In genomic region chr9:124218438-124219289, GRCh38 we compare ENCODE assay signal across 8 cellular contexts. TPM values are rescaled to one million over a fixed set of nuclear protein-coding genes. Genes with fewer than 3 reads are reported as not detected.
A peak's percentile ranks its signal among the peaks of the same experiment; 100 is the strongest.
DNase-seq lines count a peak whose midpoint lies in the region; ATAC-seq, FAIRE-seq and TF ChIP-seq lines count a peak whose summit lies in the region.

No MANE protein-coding gene starts in this region.

- CTCF ChIA-PET in A549 (lab: Yijun Ruan, JAX) = interaction anchor here (1.3 to 1.7 kb wide), 3 partner anchors 9 to 91 kb away, joined by 3 to 4 read pairs (median 4); no protein-coding TSS in a partner anchor

- in situ Hi-C loops in astrocyte of the cerebellum (cut with HindIII; ENCODE audit: low sequenced_read_pairs) = no loop called here

- intact Hi-C loops in lower leg skin (cut with DNase I; ENCODE audit: low total_unique reads) (no loop called here), ovary (cut with DNase I) (no loop called here)

- TF ChIP-seq RAD21 in A549 (conservative IDR thresholded peaks at IDR 0.05 in 1 of 2, IDR thresholded peaks at IDR 0.05 in 1 of 2) = no peak

- no peak for TF ChIP-seq EP300 in A549 (IDR thresholded peaks at IDR 0.05)
- TF ChIP-seq EP300 in ovary (IDR thresholded peaks at IDR 0.05) = no peak

- no peaks in the 10 kb centered on the region for H3K9me3 ChIP-seq in A549
- H3K9me3 ChIP-seq in ovary = no peaks in the 10 kb centered on the region

- ATAC-seq in A549 (peak; percentile 61 to 70; a peak in 5 of 6 replicates), GM18861 (IDR thresholded peaks at IDR 0.05; ENCODE audit: unreplicated experiment) (peak; percentile 39), HG02973 (IDR thresholded peaks at IDR 0.05; ENCODE audit: unreplicated experiment) (peak; percentile 53)

- peak overlapping the region; percentile 44 for H3K4me2 ChIP-seq in A549

- H3K27me3 ChIP-seq in ovary = no peaks in the 10 kb centered on the region

- peaks cover 33% of the 10 kb centered on the region for H3K4me1 ChIP-seq in A549
- no peaks in the 10 kb centered on the region for H3K4me1 ChIP-seq in ovary (ENCODE audit: insufficient read depth)

- WGBS in A549 (ENCODE audit: missing lambda C conversion rate) = 62% methylated on average over 9 of the region's 10 CpGs
- WGBS in lower leg skin, 2 donors = 78% methylated on average over 10 of the region's 10 CpGs
- 80 to 88% (median 85%) methylated on average over 10 of the region's 10 CpGs for WGBS in ovary, 3 donors

- H3K36me3 ChIP-seq in ovary = no peaks in the 10 kb centered on the region

- H3K4me3 ChIP-seq in A549 (no peak overlapping the region), astrocyte of the cerebellum (ENCODE audit: low read depth, low read length) (no peak overlapping the region), lower leg skin (ENCODE audit: low read depth, poor library complexity, severe bottlenecking) (no peak overlapping the region), ovary (no peak overlapping the region)

- peak overlapping the region; percentile 20 to 66; a peak in 3 of 6 replicates for H3K27ac ChIP-seq in A549
- no peak overlapping the region for H3K27ac ChIP-seq in ovary

- FAIRE-seq in A549 (lab: Jason Lieb, UNC) = no peak

- TF ChIP-seq CTCF in A549 (IDR thresholded peaks at IDR 0.05) (no peak), astrocyte of the cerebellum (IDR thresholded peaks at IDR 0.05; ENCODE audit: low read depth, low read length, missing control alignments) (peak; percentile 10), lower leg skin (IDR thresholded peaks at IDR 0.05) (no peak), ovary (IDR thresholded peaks at IDR 0.05) (no peak)

- POLR2A ChIA-PET in A549 (lab: Yijun Ruan, JAX) = no interaction called here

- no peak for TF ChIP-seq POLR2A in A549 (IDR thresholded peaks at IDR 0.05; ENCODE audit: low read length)
- no peak for TF ChIP-seq POLR2A in lower leg skin (IDR thresholded peaks at IDR 0.05)
- no peak for TF ChIP-seq POLR2A in ovary (IDR thresholded peaks at IDR 0.05)

- DNase-seq in A549 (ENCODE audit: low read depth in 1 of 2, low spot score in 1 of 2) (peak; percentile 39 to 72), NOMO-1 treated with dmso at 0.1 percent for 144 hours (lab: John Stamatoyannopoulos, UW; ENCODE audit: unreplicated experiment) (peak; percentile 93), astrocyte of the cerebellum (ENCODE audit: low read depth) (no peak), lower leg skin (ENCODE audit: low spot score in 2 of 2) (peak; percentile 54 to 92), ovary (no peak), HuH-7 (ENCODE audit: low spot score) (no peak)

TF ChIP-seq in A549, 52 proteins besides CTCF, POLR2A, EP300 and RAD21:
- TF ChIP-seq FOSL2 (IDR thresholded peaks at IDR 0.05) (no peak), FOSL2 (CRISPR knock-in tag; IDR thresholded peaks at IDR 0.05) (peak; percentile 86), TFCP2L1 (CRISPR knock-in tag; IDR thresholded peaks at IDR 0.05) (no peak)

RNA-seq across cellular contexts. Expression of gene NEK6, which starts 39.1 kb away (rescaled TPM):
- polyA plus RNA-seq in A549 (2011; rRNA removed) (33.7 and 38.7 TPM in 2 replicates), A549 (2017; fragmentation: RNase III; extraction: RNeasy Plus Mini Kit Qiagen cat#74134 plus additional on column Dnase treatment) (26.1 to 38.6 TPM (median 29.8 TPM) in 3 replicates), ovary (10 to 100 TPM in 1 of 2 donors, 1 to 10 TPM in 1; 7.6 to 23.0 TPM)
- polyA plus RNA-seq in A549 (2012; cell fraction: cytosol; rRNA removed) = 52.0 and 59.5 TPM in 2 replicates
- polyA plus RNA-seq in A549 (2012; cell fraction: nucleus; rRNA removed) = 64.3 and 69.2 TPM in 2 replicates
- 49.7 and 58.1 TPM in 2 replicates for polyA minus RNA-seq in A549 (2011; rRNA and poly(A)+ RNA removed)
- total RNA-seq in lower leg skin (10 to 100 TPM in 2 of 4 donors, 1 to 10 TPM in 2; 6.0 to 14.7 (median 9.1) TPM), ovary (10 to 100 TPM in 5 of 7 donors, 1 to 10 TPM in 2; 7.2 to 45.1 (median 22.8) TPM)

Comparison
In these comparisons a context has a peak if more than half of its experiments do, and no peak if none do; other contexts are left out.
1. DNase-seq: peak in A549 (2 of 2), NOMO-1 treated with dmso at 0.1 percent for 144 hours (single experiment) and lower leg skin (2 of 2); none in astrocyte of the cerebellum (single experiment), ovary (0 of 5) and HuH-7 (single experiment).
2. H3K27ac ChIP-seq: peak in A549 (2 of 2); none in ovary (0 of 2).
3. Peak in every context shown above with its lines, with median percentiles within 50 percentile points of each other: ATAC-seq.